In genomic region chr10:129466703-129467345, GRCh38 we compare ENCODE assay signal across 8 cellular contexts. TPM values are rescaled to one million over a fixed set of nuclear protein-coding genes. Genes with fewer than 3 reads are reported as not detected.
DNase-seq lines count a peak whose midpoint lies in the region; ATAC-seq and TF ChIP-seq lines count a peak whose summit lies in the region.

Gene MGMT (plus strand): TSS chr10:129467241.

- no peaks in the 10 kb centered on the region for H3K27me3 Mint-ChIP-seq in activated naive CD8-positive, alpha-beta T cell treated with anti-CD3 and anti-CD28 coated beads, Interleukin-2, amount 10 ng/mL, durations not matched to agents 7 days and 5 days

- peak within 1 kb of the TSS; percentile 83 for H3K4me3 Mint-ChIP-seq in activated naive CD8-positive, alpha-beta T cell treated with anti-CD3 and anti-CD28 coated beads, Interleukin-2, amount 10 ng/mL, durations not matched to agents 7 days and 5 days

- H3K27me3 ChIP-seq in parathyroid adenoma (ENCODE audit: control insufficient read depth, insufficient read depth, low read length) (no peaks in the 10 kb centered on the region), thymus (ENCODE audit: control insufficient read depth, insufficient read depth) (no peaks in the 10 kb centered on the region)

- no peaks in the 10 kb centered on the region for H3K79me2 ChIP-seq in parathyroid adenoma

- peaks cover 5% of the 10 kb centered on the region for H3K36me3 Mint-ChIP-seq in activated naive CD8-positive, alpha-beta T cell treated with anti-CD3 and anti-CD28 coated beads, Interleukin-2, amount 10 ng/mL, durations not matched to agents 7 days and 5 days

- intact Hi-C loops in Right ventricle myocardium superior (cut with DNase I): no loop called here

- peak within 1 kb of the TSS; percentile 88 for H3K4me2 ChIP-seq in parathyroid adenoma (ENCODE audit: low read length)

- POLR2A ChIA-PET in activated naive CD8-positive, alpha-beta T cell treated with anti-CD3 and anti-CD28 coated beads, Interleukin-2, amount 10 ng/mL, durations not matched to agents 7 days and 5 days (lab: Charles Lee): interaction anchor here (0.9 to 1.7 kb wide), 5 partner anchors 13 to 669 kb away, joined by 3 to 10 read pairs (median 6); partner anchors contain the start of genes C10orf143 and GLRX3

- peak within 1 kb of the TSS; percentile 77 for H2AFZ ChIP-seq in parathyroid adenoma

- peak within 1 kb of the TSS; percentile 74 for H3K4me3 ChIP-seq in parathyroid adenoma (ENCODE audit: low read depth, low read length)
- peak within 1 kb of the TSS; percentile 81 for H3K4me3 ChIP-seq in thymus (ENCODE audit: low read length)

- H3K9me3 Mint-ChIP-seq in activated naive CD8-positive, alpha-beta T cell treated with anti-CD3 and anti-CD28 coated beads, Interleukin-2, amount 10 ng/mL, durations not matched to agents 7 days and 5 days: no peaks in the 10 kb centered on the region

- DNase-seq in CD1c-positive myeloid dendritic cell (ENCODE audit: extremely low spot score) (peak; percentile 97), Right ventricle myocardium superior (peak; percentile 98)
- DNase-seq in activated naive CD8-positive, alpha-beta T cell treated with anti-CD3 and anti-CD28 coated beads, Interleukin-2, amount 10 ng/mL, durations not matched to agents 7 days and 5 days: peak; percentile 99

- WGBS in thymus: 5% methylated on average over 83 of the region's 83 CpGs

- H3K36me3 ChIP-seq in parathyroid adenoma (ENCODE audit: control insufficient read depth, insufficient read depth, low read length) (no peaks in the 10 kb centered on the region), thymus (ENCODE audit: control insufficient read depth, insufficient read depth) (peaks cover 5% of the 10 kb centered on the region)

- ATAC-seq in GM19324 (IDR thresholded peaks at IDR 0.05; ENCODE audit: low FRiP score, unreplicated experiment) (peak; percentile 89), HG03460 (IDR thresholded peaks at IDR 0.05; ENCODE audit: unreplicated experiment) (peak; percentile 90), SK-N-SH treated with all-trans-retinoic acid at 6 μM for 48 hours (peak; percentile 91), Right ventricle myocardium superior (ENCODE audit: poor library complexity) (peak; percentile 99)
- ATAC-seq in activated naive CD8-positive, alpha-beta T cell treated with anti-CD3 and anti-CD28 coated beads, Interleukin-2, amount 10 ng/mL, durations not matched to agents 7 days and 5 days (ENCODE audit: low read depth): peak; percentile 96

- no peaks in the 10 kb centered on the region for H3K9me3 ChIP-seq in parathyroid adenoma (ENCODE audit: control insufficient read depth, low read length)
- no peaks in the 10 kb centered on the region for H3K9me3 ChIP-seq in thymus (ENCODE audit: control insufficient read depth)

- H3K9ac ChIP-seq in parathyroid adenoma: no peak within 1 kb of the TSS

- H3K27ac ChIP-seq in parathyroid adenoma (peak within 1 kb of the TSS; percentile 51), thymus (ENCODE audit: low read depth) (peak within 1 kb of the TSS; percentile 71)

- H3K4me1 ChIP-seq in parathyroid adenoma (no peaks in the 10 kb centered on the region), thymus (ENCODE audit: control insufficient read depth, insufficient read depth, low read length) (peaks cover 8% of the 10 kb centered on the region)

- H3K4me1 Mint-ChIP-seq in activated naive CD8-positive, alpha-beta T cell treated with anti-CD3 and anti-CD28 coated beads, Interleukin-2, amount 10 ng/mL, durations not matched to agents 7 days and 5 days: peaks cover 9% of the 10 kb centered on the region

- H3K27ac Mint-ChIP-seq in activated naive CD8-positive, alpha-beta T cell treated with anti-CD3 and anti-CD28 coated beads, Interleukin-2, amount 10 ng/mL, durations not matched to agents 7 days and 5 days: peak within 1 kb of the TSS; percentile 83

- no peak for TF ChIP-seq CTCF in parathyroid adenoma (IDR thresholded peaks at IDR 0.05)

TF ChIP-seq in SK-N-SH treated with all-trans-retinoic acid at 6 μM for 48 hours, 23 proteins besides CTCF, POLR2A, EP300 and RAD21:
- no peak for TF ChIP-seq ZNF8 (CRISPR knock-in tag; IDR thresholded peaks at IDR 0.05)
- TF ChIP-seq ZNF70 (CRISPR knock-in tag; IDR thresholded peaks at IDR 0.05): no peak
- 0 out of 2 replicates have a peak, but pooled peaks have one; percentile 14 for TF ChIP-seq TSHZ2 (CRISPR knock-in tag; IDR thresholded peaks at IDR 0.05)
TF ChIP-seq in SK-N-SH treated with all-trans-retinoic acid at 6 μM for 48 hours: peak in this region for 1.

RNA-seq across cellular contexts. Expression of gene MGMT, which starts in this region (rescaled TPM):
- total RNA-seq in activated naive CD8-positive, alpha-beta T cell treated with anti-CD3 and anti-CD28 coated beads, Interleukin-2, amount 10 ng/mL, durations not matched to agents 7 days and 5 days: 10 to 100 TPM; 24.0 to 24.7 TPM
- total RNA-seq in Right ventricle myocardium superior: 16.6 TPM
- polyA plus RNA-seq in thymus: 20.9 TPM

Comparison
In these comparisons a context has a peak if more than half of its experiments do, and no peak if none do; other contexts are left out.
1. Peak in every context shown above with its lines: DNase-seq, ATAC-seq, H3K4me3 ChIP-seq and H3K27ac ChIP-seq.